Comparison of ENCODE assay signal across 17 cellular contexts in genomic region chr9:110364451-110364850, GRCh38. TPM values are rescaled to one million over a fixed set of nuclear protein-coding genes. Genes with fewer than 3 reads are reported as not detected.
"Had no signal": no experiment of that assay in that cellular context is flagged by ENCODE, and none has a peak within 500 bp of the region (broad histone marks: within the 10 kb centered on the region; RNA-seq: fewer than 3 reads in every experiment).

No MANE protein-coding gene starts in this region.

- DNase-seq: cortex of kidney; dorsolateral prefrontal cortex; effector CD8-positive, alpha-beta T cell; esophagus squamous epithelium; foreskin fibroblast; glutamatergic neuron; left ventricle myocardium inferior; lower lobe of right lung; nucleus accumbens; ovary; sigmoid colon; stimulated activated CD4-positive, alpha-beta T cell treated with anti-CD3 and anti-CD28 coated beads, Interleukin-12 subunit alpha, Interleukin-12 subunit beta, amount 100 ng/mL, for 4 hours; stimulated activated naive CD4-positive, alpha-beta T cell; stomach; substantia nigra; transverse colon had no signal

- FAIRE-seq: keratinocyte had no signal

RNA-seq across cellular contexts. Expression of gene TXNDC8, which starts 26.8 kb away (rescaled TPM):
- polyA plus RNA-seq: keratinocyte, ovary, sigmoid colon, stomach had no signal
